Comparison of ENCODE assay signal across 10 cellular contexts in the genomic region with DNA sequence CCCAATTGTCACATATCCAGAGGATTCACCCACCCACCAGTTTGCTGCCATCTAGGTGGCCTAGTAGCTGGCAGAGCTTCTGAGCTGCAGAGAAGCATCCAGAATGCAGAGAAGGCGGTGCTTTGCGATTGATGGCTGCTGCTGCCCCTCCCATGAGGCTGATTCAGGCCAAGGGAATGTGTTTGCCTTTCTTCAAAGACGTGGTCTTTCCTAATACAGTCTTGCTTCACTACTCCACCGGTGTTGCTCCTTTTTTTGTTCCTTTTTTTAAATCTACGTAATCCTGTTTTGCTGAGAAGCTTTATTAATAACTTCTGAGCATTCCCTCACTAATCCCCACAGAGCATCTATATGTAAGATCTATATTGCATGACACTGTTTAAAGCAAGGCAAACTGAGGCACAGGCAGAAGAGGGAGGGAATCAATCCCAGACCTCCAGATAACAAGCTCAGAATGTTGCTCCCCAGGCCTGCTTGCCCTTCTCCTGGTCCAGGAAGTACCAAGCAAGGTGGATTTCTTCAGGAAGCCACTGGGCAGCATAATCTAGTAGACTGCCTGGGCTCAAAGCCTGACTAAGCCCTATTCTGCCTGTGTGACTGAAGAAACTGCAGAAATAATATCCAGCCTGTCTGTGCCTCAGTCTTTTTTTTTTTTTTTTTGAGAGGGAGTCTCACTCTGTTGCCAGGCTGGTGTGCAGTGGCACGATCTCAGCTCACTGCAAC.
DNase-seq lines count a peak whose midpoint lies in the region; ATAC-seq and TF ChIP-seq lines count a peak whose summit lies in the region.
"Had no signal": no experiment of that assay in that cellular context is flagged by ENCODE, and none has a peak within 500 bp of the region (broad histone marks: within the 10 kb centered on the region; RNA-seq: fewer than 3 reads in every experiment).

No MANE protein-coding gene starts in this region.

- H2BK120ac ChIP-seq in trophoblast cell (ENCODE audit: insufficient read depth, low read length, poor library complexity), result peak overlapping the region; percentile 5

- WGBS in esophagus squamous epithelium, 2 donors, result 12 to 26% methylated on average over 6 of the region's 6 CpGs
- no CpG with 5 or more reads among the region's 6 CpGs for WGBS in trophoblast cell (ENCODE audit: extremely low coverage, insufficient coverage, insufficient read length)

- H3K4ac ChIP-seq in trophoblast cell (ENCODE audit: low read depth, low read length), result no peak overlapping the region

- H3K4me3 ChIP-seq in Panc1 (ENCODE audit: low read depth in 2 of 2, low read length in 2 of 2), result no peak overlapping the region
- H3K4me3 ChIP-seq in esophagus squamous epithelium, result no peak overlapping the region
- no peak overlapping the region for H3K4me3 ChIP-seq in trophoblast cell (ENCODE audit: low read depth, low read length)

- no TSS peak for BruUV-seq in Panc1 (replicated peaks; lab: Mats Ljungman, UMichigan)

- H3K4me2 ChIP-seq in trophoblast cell (ENCODE audit: low read length), result no peak overlapping the region

- H3K79me1 ChIP-seq in trophoblast cell (ENCODE audit: low read length), result no peaks in the 10 kb centered on the region

- in situ Hi-C loops in Panc1 (cut with HindIII; ENCODE audit: low pct_unique_long_range_greater_than_20kb, low sequenced_read_pairs) (no loop called here), GM13976 (cut with MboI; ENCODE audit: low sequenced_read_pairs, unreplicated experiment) (no loop called here)

- DNase-seq in EH (ENCODE audit: low read depth) (peak; percentile 44), Panc1 (ENCODE audit: low read depth, low spot score) (peak; percentile 57), esophagus squamous epithelium (lab: John Stamatoyannopoulos, UW) (no peak), trophoblast cell (peak; percentile 66 to 89), GM13976 (ENCODE audit: low spot score) (no peak), NCI-H128 (lab: John Stamatoyannopoulos, UW; ENCODE audit: unreplicated experiment) (no peak)
- no peak for DNase-seq in natural killer cell treated with Interleukin-12 subunit alpha and Interleukin-12 subunit beta and Interleukin-15 and Interleukin-18, amount 100 ng/mL, for 72 hours (ENCODE audit: low spot score)
- no peak for DNase-seq in activated T-cell treated with anti-CD3 and anti-CD28 coated beads, Interleukin-2, amount 50 U/mL, for 48 hours
- DNase-seq: activated T-cell treated with anti-CD3 and anti-CD28 coated beads, Interleukin-2, amount 50 U/mL, for 72 hours; naive B cell had no signal

- ATAC-seq in Panc1, result peak; percentile 67; the same call in 1 of the 2 replicates
- ATAC-seq in natural killer cell treated with Interleukin-12 subunit alpha and Interleukin-12 subunit beta and Interleukin-15 and Interleukin-18, amount 100 ng/mL, for 72 hours, result no peak
- ATAC-seq: activated T-cell treated with anti-CD3 and anti-CD28 coated beads, Interleukin-2, amount 50 U/mL, for 72 hours had no signal

- H4K8ac ChIP-seq in trophoblast cell (ENCODE audit: low read depth, low read length), result no peak overlapping the region

- no peaks in the 10 kb centered on the region for H3K36me3 Mint-ChIP-seq in natural killer cell treated with Interleukin-12 subunit alpha and Interleukin-12 subunit beta and Interleukin-15 and Interleukin-18, amount 100 ng/mL, for 72 hours
- H3K36me3 Mint-ChIP-seq: naive B cell had no signal

- H3K14ac ChIP-seq in trophoblast cell (ENCODE audit: low read length), result no peak overlapping the region

- H3K4me1 ChIP-seq in Panc1 (ENCODE audit: control insufficient read depth, insufficient read depth, low read length) (no peaks in the 10 kb centered on the region; the same call in 1 of the 2 replicates), esophagus squamous epithelium (peaks cover 15 to 35% (median 26%) of the 10 kb centered on the region in 3 donors), trophoblast cell (ENCODE audit: control insufficient read depth in 1 of 2, insufficient read depth in 2 of 2, low read length in 2 of 2) (peaks cover 2 to 11% of the 10 kb centered on the region in 2 experiments)

- POLR2A ChIA-PET in Panc1 (lab: Charles Lee), result no interaction called here

- no peak for TF ChIP-seq POLR2A in esophagus squamous epithelium (IDR thresholded peaks at IDR 0.05)

- intact Hi-C loops in Panc1 (cut with micrococcal nuclease; ENCODE audit: unreplicated experiment), result no loop called here
- intact Hi-C loops in esophagus squamous epithelium (cut with DNase I), result no loop called here

- H3K27ac ChIP-seq in Panc1 (ENCODE audit: low read length) (no peak overlapping the region), esophagus squamous epithelium (peak overlapping the region; percentile 44 to 86 (median 74)), trophoblast cell (ENCODE audit: low read depth, low read length) (peak overlapping the region; percentile 61)

- H3K9me3 ChIP-seq in Panc1 (ENCODE audit: control insufficient read depth, insufficient read depth, low read depth, low read length) (no peaks in the 10 kb centered on the region), esophagus squamous epithelium (no peaks in the 10 kb centered on the region), trophoblast cell (ENCODE audit: insufficient read depth, low read depth, low read length) (no peaks in the 10 kb centered on the region)

- H3K9ac ChIP-seq in trophoblast cell (ENCODE audit: low read length), result no peak overlapping the region

- H3K27me3 ChIP-seq in Panc1 (ENCODE audit: control insufficient read depth, insufficient read depth, low read length) (no peaks in the 10 kb centered on the region), esophagus squamous epithelium (no peaks in the 10 kb centered on the region), trophoblast cell (ENCODE audit: insufficient read depth, low read length) (no peaks in the 10 kb centered on the region)

- CTCF ChIA-PET in Panc1 (lab: Charles Lee), result no interaction called here

- no peak overlapping the region for H2AK5ac ChIP-seq in trophoblast cell (ENCODE audit: low read length)

- no peak overlapping the region for H3K23ac ChIP-seq in trophoblast cell (ENCODE audit: low read length)

- H2AFZ ChIP-seq in trophoblast cell (ENCODE audit: insufficient read depth, low read length, poor library complexity), result no peak overlapping the region

- no peak overlapping the region for H2BK12ac ChIP-seq in trophoblast cell (ENCODE audit: low read length)

- H3K4me1 Mint-ChIP-seq in natural killer cell treated with Interleukin-12 subunit alpha and Interleukin-12 subunit beta and Interleukin-15 and Interleukin-18, amount 100 ng/mL, for 72 hours (ENCODE audit: low read depth in 2 of 2), result peaks cover 7 to 16% of the 10 kb centered on the region in 2 donors
- H3K4me1 Mint-ChIP-seq: naive B cell had no signal

- H3K9me3 Mint-ChIP-seq in natural killer cell treated with Interleukin-12 subunit alpha and Interleukin-12 subunit beta and Interleukin-15 and Interleukin-18, amount 100 ng/mL, for 72 hours, result no peaks in the 10 kb centered on the region
- H3K9me3 Mint-ChIP-seq: activated T-cell treated with anti-CD3 and anti-CD28 coated beads, Interleukin-2, amount 50 U/mL, for 72 hours had no signal

- peak overlapping the region; percentile 21 for H4K91ac ChIP-seq in trophoblast cell (ENCODE audit: low read depth, low read length)

- H3K27me3 Mint-ChIP-seq in natural killer cell treated with Interleukin-12 subunit alpha and Interleukin-12 subunit beta and Interleukin-15 and Interleukin-18, amount 100 ng/mL, for 72 hours, result peaks cover 0 to 4% of the 10 kb centered on the region in 2 donors
- H3K27me3 Mint-ChIP-seq: naive B cell had no signal

- no peak for TF ChIP-seq CTCF in Panc1 (IDR thresholded peaks at IDR 0.05)
- no peak for TF ChIP-seq CTCF in esophagus squamous epithelium (IDR thresholded peaks at IDR 0.05)
- no peak for TF ChIP-seq CTCF in GM13976 (IDR thresholded peaks at IDR 0.05; ENCODE audit: borderline replicate concordance, control extremely low read depth, extremely low read depth, insufficient read depth, missing control alignments)

- no peaks in the 10 kb centered on the region for H3K79me2 ChIP-seq in trophoblast cell (ENCODE audit: control insufficient read depth, insufficient read depth, low read length, poor library complexity)

- no peak overlapping the region for H3K18ac ChIP-seq in trophoblast cell (ENCODE audit: low read length)

- no peak overlapping the region for H3K4me3 Mint-ChIP-seq in natural killer cell treated with Interleukin-12 subunit alpha and Interleukin-12 subunit beta and Interleukin-15 and Interleukin-18, amount 100 ng/mL, for 72 hours
- H3K4me3 Mint-ChIP-seq: naive B cell had no signal

- no peaks in the 10 kb centered on the region for H3K36me3 ChIP-seq in Panc1 (ENCODE audit: control insufficient read depth, insufficient read depth, low read length)
- H3K36me3 ChIP-seq in esophagus squamous epithelium, result no peaks in the 10 kb centered on the region
- H3K36me3 ChIP-seq in trophoblast cell (ENCODE audit: control insufficient read depth in 1 of 2, insufficient read depth in 2 of 2, low read length in 2 of 2), result no peaks in the 10 kb centered on the region

- no peak overlapping the region for H4K12ac ChIP-seq in trophoblast cell (ENCODE audit: low read depth, low read length)

- no peak overlapping the region for H2BK5ac ChIP-seq in trophoblast cell (ENCODE audit: low read depth, low read length, poor library complexity)

- no peak overlapping the region for H3K27ac Mint-ChIP-seq in natural killer cell treated with Interleukin-12 subunit alpha and Interleukin-12 subunit beta and Interleukin-15 and Interleukin-18, amount 100 ng/mL, for 72 hours
- H3K27ac Mint-ChIP-seq: activated T-cell treated with anti-CD3 and anti-CD28 coated beads, Interleukin-2, amount 50 U/mL, for 72 hours; naive B cell had no signal

Comparison
In these comparisons a context has a peak if more than half of its experiments do, and no peak if none do; other contexts are left out.
1. DNase-seq: peak in EH (single experiment), Panc1 (single experiment) and trophoblast cell (2 of 2); none in esophagus squamous epithelium (single experiment), natural killer cell treated with Interleukin-12 subunit alpha and Interleukin-12 subunit beta and Interleukin-15 and Interleukin-18, amount 100 ng/mL, for 72 hours (single experiment), activated T-cell treated with anti-CD3 and anti-CD28 coated beads, Interleukin-2, amount 50 U/mL, for 48 hours (0 of 2), GM13976 (single experiment) and NCI-H128 (single experiment).